Comparison of ENCODE assay signal across 8 cellular contexts in genomic region chr9:111992523-111992922, GRCh38.
DNase-seq lines count a peak whose midpoint lies in the region; ATAC-seq and TF ChIP-seq lines count a peak whose summit lies in the region.

No MANE protein-coding gene starts in this region.

- H3K9me3 ChIP-seq in upper lobe of right lung, result no peaks in the 10 kb centered on the region

- H3K4me1 ChIP-seq in upper lobe of right lung, result no peaks in the 10 kb centered on the region

- ATAC-seq in GM19372 (IDR thresholded peaks at IDR 0.05; ENCODE audit: low read depth, unreplicated experiment), result peak; percentile 79
- ATAC-seq in HG03196 (IDR thresholded peaks at IDR 0.05; ENCODE audit: unreplicated experiment), result peak; percentile 89
- peak; percentile 26 for ATAC-seq in upper lobe of right lung

- DNase-seq in AG10803 (ENCODE audit: low read depth), result peak; percentile 42
- peak; percentile 43 for DNase-seq in activated naive CD8-positive, alpha-beta T cell treated with anti-CD3 and anti-CD28 coated beads for 36 hours
- no peak for DNase-seq in upper lobe of right lung
- no peak for DNase-seq in cardiac septum (ENCODE audit: low spot score)
- DNase-seq in NCI-H187 treated with DMSO at 0.1 percent for 48 hours (lab: John Stamatoyannopoulos, UW), result no peak
- DNase-seq in DMS153 treated with DMSO at 0.1 percent for 48 hours (lab: John Stamatoyannopoulos, UW; ENCODE audit: unreplicated experiment), result no peak

- H3K4me1 Mint-ChIP-seq in activated naive CD8-positive, alpha-beta T cell treated with anti-CD3 and anti-CD28 coated beads for 36 hours, result peaks cover 46% of the 10 kb centered on the region

- intact Hi-C loops in upper lobe of right lung (cut with DNase I) (no loop called here), cardiac septum (cut with DNase I) (no loop called here)

- H3K4me3 Mint-ChIP-seq in activated naive CD8-positive, alpha-beta T cell treated with anti-CD3 and anti-CD28 coated beads for 36 hours, result no peak overlapping the region

- H3K27ac Mint-ChIP-seq in activated naive CD8-positive, alpha-beta T cell treated with anti-CD3 and anti-CD28 coated beads for 36 hours, result peak overlapping the region; percentile 78

- peaks cover 6% of the 10 kb centered on the region for H3K9me3 Mint-ChIP-seq in activated naive CD8-positive, alpha-beta T cell treated with anti-CD3 and anti-CD28 coated beads for 36 hours

- H3K27me3 ChIP-seq in upper lobe of right lung, result no peaks in the 10 kb centered on the region

- H3K27ac ChIP-seq in upper lobe of right lung, result no peak overlapping the region

- H3K27me3 Mint-ChIP-seq in activated naive CD8-positive, alpha-beta T cell treated with anti-CD3 and anti-CD28 coated beads for 36 hours, result no peaks in the 10 kb centered on the region

- H3K36me3 ChIP-seq in upper lobe of right lung, result no peaks in the 10 kb centered on the region

- TF ChIP-seq CTCF in AG10803 (conservative IDR thresholded peaks at IDR 0.05; ENCODE audit: low read length) (no peak), upper lobe of right lung (IDR thresholded peaks at IDR 0.05) (no peak)

- no peak overlapping the region for H3K4me3 ChIP-seq in AG10803 (ENCODE audit: low read length)
- no peak overlapping the region for H3K4me3 ChIP-seq in upper lobe of right lung

- H3K36me3 Mint-ChIP-seq in activated naive CD8-positive, alpha-beta T cell treated with anti-CD3 and anti-CD28 coated beads for 36 hours, result peaks cover 4% of the 10 kb centered on the region

Comparison
In these comparisons a context has a peak if more than half of its experiments do, and no peak if none do; other contexts are left out.
1. DNase-seq: peak in AG10803 (single experiment) and activated naive CD8-positive, alpha-beta T cell treated with anti-CD3 and anti-CD28 coated beads for 36 hours (single experiment); none in upper lobe of right lung (single experiment), cardiac septum (single experiment), NCI-H187 treated with DMSO at 0.1 percent for 48 hours (single experiment) and DMS153 treated with DMSO at 0.1 percent for 48 hours (single experiment).
2. ATAC-seq: peak in every context shown above with its lines; median percentile 89 in HG03196; 79 in GM19372; 26 in upper lobe of right lung.